ENCODE assay signal across 11 cellular contexts in genomic region chr12:31962076-31962475, GRCh38. TPM values are rescaled to one million over a fixed set of nuclear protein-coding genes. Genes with fewer than 3 reads are reported as not detected.
A peak's percentile ranks its signal among the peaks of the same experiment; 100 is the strongest.
DNase-seq lines count a peak whose midpoint lies in the region; ATAC-seq, FAIRE-seq and TF ChIP-seq lines count a peak whose summit lies in the region.
"Had no signal": no experiment of that assay in that cellular context is flagged by ENCODE, and none has a peak within 500 bp of the region (broad histone marks: within the 10 kb centered on the region; RNA-seq: fewer than 3 reads in every experiment).

No MANE protein-coding gene starts in this region.

- peaks cover 9% of the 10 kb centered on the region for H3K9me3 Mint-ChIP-seq in activated T-cell treated with anti-CD3 and anti-CD28 coated beads, Interleukin-2, amount 50 U/mL, for 24 hours
- peaks cover 12% of the 10 kb centered on the region for H3K9me3 Mint-ChIP-seq in activated CD4-positive, alpha-beta memory T cell treated with anti-CD3 and anti-CD28 coated beads for 36 hours
- H3K9me3 Mint-ChIP-seq in stimulated activated effector memory CD8-positive, alpha-beta T cell treated with anti-CD3 and anti-CD28 coated beads, Interleukin-12 subunit alpha, Interleukin-12 subunit beta, amount 100 ng/mL, for 72 hours: peaks cover 3% of the 10 kb centered on the region

- no peak overlapping the region for H3K27ac ChIP-seq in iPS-20b (ENCODE audit: low read length)

- CTCF ChIA-PET in activated CD4-positive, alpha-beta memory T cell treated with anti-CD3 and anti-CD28 coated beads for 36 hours (lab: Charles Lee): interaction anchor here (1.0 to 2.0 kb wide), 2 partner anchors 30 to 309 kb away, joined by 3 to 6 read pairs; no protein-coding TSS in a partner anchor

- H3K27me3 Mint-ChIP-seq in activated T-cell treated with anti-CD3 and anti-CD28 coated beads, Interleukin-2, amount 50 U/mL, for 24 hours: no peaks in the 10 kb centered on the region
- H3K27me3 Mint-ChIP-seq in activated CD4-positive, alpha-beta memory T cell treated with anti-CD3 and anti-CD28 coated beads for 36 hours: no peaks in the 10 kb centered on the region

- no peak for TF ChIP-seq CTCF in D721Med (IDR thresholded peaks at IDR 0.05; ENCODE audit: insufficient read depth, missing control alignments)

- ATAC-seq in stimulated activated effector memory CD8-positive, alpha-beta T cell treated with anti-CD3 and anti-CD28 coated beads, Interleukin-12 subunit alpha, Interleukin-12 subunit beta, amount 100 ng/mL, for 72 hours: no peak
- ATAC-seq in HG03108 (IDR thresholded peaks at IDR 0.05; ENCODE audit: unreplicated experiment): no peak

- no peak overlapping the region; the same call in 1 of the 2 replicates for H3K9ac ChIP-seq in iPS-20b (ENCODE audit: low read depth, low read length)

- peak overlapping the region; percentile 96 for H3K4me3 Mint-ChIP-seq in activated T-cell treated with anti-CD3 and anti-CD28 coated beads, Interleukin-2, amount 50 U/mL, for 24 hours
- peak overlapping the region; percentile 95 for H3K4me3 Mint-ChIP-seq in activated CD4-positive, alpha-beta memory T cell treated with anti-CD3 and anti-CD28 coated beads for 36 hours
- H3K4me3 Mint-ChIP-seq in stimulated activated effector memory CD8-positive, alpha-beta T cell treated with anti-CD3 and anti-CD28 coated beads, Interleukin-12 subunit alpha, Interleukin-12 subunit beta, amount 100 ng/mL, for 72 hours: peak overlapping the region; percentile 85

- peaks cover 86% of the 10 kb centered on the region for H3K36me3 Mint-ChIP-seq in activated T-cell treated with anti-CD3 and anti-CD28 coated beads, Interleukin-2, amount 50 U/mL, for 24 hours (ENCODE audit: low read depth)
- peaks cover 59% of the 10 kb centered on the region for H3K36me3 Mint-ChIP-seq in activated CD4-positive, alpha-beta memory T cell treated with anti-CD3 and anti-CD28 coated beads for 36 hours
- peaks cover 76% of the 10 kb centered on the region for H3K36me3 Mint-ChIP-seq in stimulated activated effector memory CD8-positive, alpha-beta T cell treated with anti-CD3 and anti-CD28 coated beads, Interleukin-12 subunit alpha, Interleukin-12 subunit beta, amount 100 ng/mL, for 72 hours

- H3K36me3 ChIP-seq in iPS-20b (ENCODE audit: insufficient read depth, low read depth, low read length): peaks cover 55% of the 10 kb centered on the region

- peak overlapping the region; percentile 96 for H3K27ac Mint-ChIP-seq in activated T-cell treated with anti-CD3 and anti-CD28 coated beads, Interleukin-2, amount 50 U/mL, for 24 hours
- H3K27ac Mint-ChIP-seq in activated CD4-positive, alpha-beta memory T cell treated with anti-CD3 and anti-CD28 coated beads for 36 hours: peak overlapping the region; percentile 97
- peak overlapping the region; percentile 95 for H3K27ac Mint-ChIP-seq in stimulated activated effector memory CD8-positive, alpha-beta T cell treated with anti-CD3 and anti-CD28 coated beads, Interleukin-12 subunit alpha, Interleukin-12 subunit beta, amount 100 ng/mL, for 72 hours

- intact Hi-C loops in activated CD4-positive, alpha-beta memory T cell treated with anti-CD3 and anti-CD28 coated beads for 36 hours (cut with micrococcal nuclease): loop anchor here (5.0 to 10.0 kb wide), 3 partner anchors 170 to 343 kb away; no protein-coding TSS in a partner anchor

- H3K4me3 ChIP-seq in iPS-20b (ENCODE audit: low read length): peak overlapping the region; percentile 100

- DNase-seq in activated T-cell treated with anti-CD3 and anti-CD28 coated beads, Interleukin-2, amount 50 U/mL, for 24 hours: no peak
- no peak for DNase-seq in activated T-cell treated with anti-CD3 and anti-CD28 coated beads for 4 hours
- no peak for DNase-seq in activated CD4-positive, alpha-beta memory T cell treated with anti-CD3 and anti-CD28 coated beads for 36 hours
- DNase-seq in stimulated activated effector memory CD8-positive, alpha-beta T cell treated with anti-CD3 and anti-CD28 coated beads, Interleukin-12 subunit alpha, Interleukin-12 subunit beta, amount 100 ng/mL, for 72 hours (ENCODE audit: low spot score in 2 of 2): no peak
- no peak for DNase-seq in D721Med (ENCODE audit: insufficient read length, low spot score)
- no peak for DNase-seq in superior temporal gyrus (ENCODE audit: extremely low spot score)
- DNase-seq: dermis blood vessel endothelial cell, head of caudate nucleus, NCI-H1048 had no signal

- H3K4me1 ChIP-seq in iPS-20b (ENCODE audit: insufficient read depth, low read length): peaks cover 39% of the 10 kb centered on the region

- no peak for FAIRE-seq in D721Med (lab: Jason Lieb, UNC)

- peaks cover 80% of the 10 kb centered on the region for H3K4me1 Mint-ChIP-seq in activated T-cell treated with anti-CD3 and anti-CD28 coated beads, Interleukin-2, amount 50 U/mL, for 24 hours (ENCODE audit: low read depth)
- peaks cover 75% of the 10 kb centered on the region for H3K4me1 Mint-ChIP-seq in activated CD4-positive, alpha-beta memory T cell treated with anti-CD3 and anti-CD28 coated beads for 36 hours (ENCODE audit: low read depth)
- H3K4me1 Mint-ChIP-seq in stimulated activated effector memory CD8-positive, alpha-beta T cell treated with anti-CD3 and anti-CD28 coated beads, Interleukin-12 subunit alpha, Interleukin-12 subunit beta, amount 100 ng/mL, for 72 hours: peaks cover 78% of the 10 kb centered on the region

- POLR2A ChIA-PET in activated CD4-positive, alpha-beta memory T cell treated with anti-CD3 and anti-CD28 coated beads for 36 hours (lab: Charles Lee): interaction anchor here (1.1 to 1.6 kb wide), 2 partner anchors 41 to 233 kb away, joined by 3 read pairs; partner anchors contain the start of gene AMN1

- H3K9me3 ChIP-seq in iPS-20b (ENCODE audit: insufficient read depth, low read depth, low read length): no peaks in the 10 kb centered on the region

- H3K27me3 ChIP-seq in iPS-20b (ENCODE audit: insufficient read depth, low read length): no peaks in the 10 kb centered on the region

RNA-seq across cellular contexts. Expression of gene RESF1, which starts 2.9 kb away (rescaled TPM):
- total RNA-seq in activated CD4-positive, alpha-beta memory T cell treated with anti-CD3 and anti-CD28 coated beads for 36 hours: 10 to 100 TPM; 62.4 to 67.0 TPM
